18 cellular contexts compared by ENCODE assay signal in genomic region chr1:53459321-53460175, GRCh38. TPM values are rescaled to one million over a fixed set of nuclear protein-coding genes. Genes with fewer than 3 reads are reported as not detected.
A peak's percentile ranks its signal among the peaks of the same experiment; 100 is the strongest.
DNase-seq lines count a peak whose midpoint lies in the region; ATAC-seq, FAIRE-seq and TF ChIP-seq lines count a peak whose summit lies in the region.
"Had no signal": no experiment of that assay in that cellular context is flagged by ENCODE, and none has a peak within 500 bp of the region (broad histone marks: within the 10 kb centered on the region; RNA-seq: fewer than 3 reads in every experiment).

Gene DMRTB1 (plus strand): TSS chr1:53459399. CDS start chr1:53459454, 55 bp downstream.

- peak within 1 kb of the TSS; percentile 26 for H3K4me2 ChIP-seq in K562 (ENCODE audit: insufficient read depth, low read length)
- H3K4me2 ChIP-seq: A549 had no signal

- H3K27ac ChIP-seq in K562 (ENCODE audit: extremely low read depth, low read depth, low read length) = peak within 1 kb of the TSS; percentile 55; the same call in 1 of the 3 replicates
- H3K27ac ChIP-seq in naive thymus-derived CD4-positive, alpha-beta T cell (ENCODE audit: low read depth, low read length) = no peak within 1 kb of the TSS
- no peak within 1 kb of the TSS for H3K27ac ChIP-seq in aorta (ENCODE audit: low read depth in 1 of 2, low read length in 2 of 2)
- H3K27ac ChIP-seq: A549, C4-2B had no signal

- ATAC-seq in K562 (no peak), aorta (ENCODE audit: low FRiP score) (no peak)
- ATAC-seq in stimulated activated memory B cell treated with anti-CD40 and anti-IgM and Interleukin-4, amounts not matched to agents 10 μg/mL and 1 μg/mL and 100 μg/mL, for 72 hours = peak; percentile 34
- no peak for ATAC-seq in naive thymus-derived CD4-positive, alpha-beta T cell
- ATAC-seq: A549, HCT116 had no signal

- no peaks in the 10 kb centered on the region for H3K27me3 Mint-ChIP-seq in stimulated activated memory B cell treated with anti-CD40 and anti-IgM and Interleukin-4, amounts not matched to agents 10 μg/mL and 1 μg/mL and 100 μg/mL, for 72 hours
- H3K27me3 Mint-ChIP-seq in naive thymus-derived CD4-positive, alpha-beta T cell = peaks cover 0 to 14% (median 0%) of the 10 kb centered on the region in 5 donors

- in situ Hi-C loops in K562 (cut with MboI) = no loop called here

- POLR2A ChIA-PET in K562 (lab: Yijun Ruan, JAX) = interaction anchor here (0.8 kb wide), 1 partner anchor 29 kb away, joined by 4 read pairs; no protein-coding TSS in a partner anchor
- POLR2A ChIA-PET in naive thymus-derived CD4-positive, alpha-beta T cell (lab: Charles Lee) = no interaction called here

- H3K9me3 ChIP-seq in K562 (replicated peaks; ENCODE audit: control insufficient read depth, insufficient read depth, low read depth, low read length) (0 out of 2 replicates have a peak, but pooled peaks cover 2% of the 10 kb centered on the region), aorta (ENCODE audit: control insufficient read depth, low read length) (no peaks in the 10 kb centered on the region)
- no peaks in the 10 kb centered on the region for H3K9me3 ChIP-seq in naive thymus-derived CD4-positive, alpha-beta T cell (ENCODE audit: control insufficient read depth in 2 of 3, low read length in 3 of 3)
- H3K9me3 ChIP-seq: A549, BE2C had no signal

- H3K36me3 ChIP-seq in K562 (ENCODE audit: control insufficient read depth, insufficient read depth, low read length) (no peaks in the 10 kb centered on the region), aorta (ENCODE audit: control insufficient read depth in 1 of 2, insufficient read depth in 2 of 2, low read length in 1 of 2) (no peaks in the 10 kb centered on the region)
- H3K36me3 ChIP-seq in naive thymus-derived CD4-positive, alpha-beta T cell (ENCODE audit: control insufficient read depth in 2 of 3, insufficient read depth in 3 of 3, low read length in 3 of 3) = no peaks in the 10 kb centered on the region
- H3K36me3 ChIP-seq: BE2C had no signal

- no peaks in the 10 kb centered on the region for H3K36me3 Mint-ChIP-seq in stimulated activated memory B cell treated with anti-CD40 and anti-IgM and Interleukin-4, amounts not matched to agents 10 μg/mL and 1 μg/mL and 100 μg/mL, for 72 hours
- H3K36me3 Mint-ChIP-seq in naive thymus-derived CD4-positive, alpha-beta T cell = no peaks in the 10 kb centered on the region
- H3K36me3 Mint-ChIP-seq: CD4-positive, alpha-beta memory T cell had no signal

- H3K4me3 ChIP-seq in K562 (no peak within 1 kb of the TSS), aorta (ENCODE audit: low read length in 2 of 2) (no peak within 1 kb of the TSS)
- H3K4me3 ChIP-seq in naive thymus-derived CD4-positive, alpha-beta T cell (ENCODE audit: low read length) = no peak within 1 kb of the TSS
- H3K4me3 ChIP-seq: A549 had no signal

- peaks cover 0 to 20% of the 10 kb centered on the region in 2 experiments; a peak in 3 of 5 replicates for H3K4me1 ChIP-seq in K562 (replicated peaks in 1 of 2; ENCODE audit: control insufficient read depth in 2 of 2, insufficient read depth in 2 of 2, low read length in 2 of 2)
- H3K4me1 ChIP-seq in naive thymus-derived CD4-positive, alpha-beta T cell (ENCODE audit: control insufficient read depth in 2 of 2, insufficient read depth in 2 of 2, low read length in 2 of 2) = no peaks in the 10 kb centered on the region
- H3K4me1 ChIP-seq in aorta (ENCODE audit: control insufficient read depth in 1 of 2, insufficient read depth in 2 of 2, low read length in 2 of 2) = no peaks in the 10 kb centered on the region
- H3K4me1 ChIP-seq: A549, BE2C had no signal

- H3K9me1 ChIP-seq in K562 (ENCODE audit: control insufficient read depth, insufficient read depth, low read length) = no peaks in the 10 kb centered on the region

- no peak for FAIRE-seq in K562 (lab: Jason Lieb, UNC)
- FAIRE-seq: A549, G401.6, H54 had no signal

- TF ChIP-seq RAD21 in K562 (CRISPR knock-in tag; conservative IDR thresholded peaks at IDR 0.05 in 1 of 2, IDR thresholded peaks at IDR 0.05 in 1 of 2) = no peak

- TF ChIP-seq POLR2A in K562 (conservative IDR thresholded peaks at IDR 0.05) = no peak

- TF ChIP-seq EP300 in K562 (IDR thresholded peaks at IDR 0.05; ENCODE audit: low read length) = no peak

- H3K4me3 Mint-ChIP-seq in stimulated activated memory B cell treated with anti-CD40 and anti-IgM and Interleukin-4, amounts not matched to agents 10 μg/mL and 1 μg/mL and 100 μg/mL, for 72 hours = no peak within 1 kb of the TSS
- no peak within 1 kb of the TSS for H3K4me3 Mint-ChIP-seq in naive thymus-derived CD4-positive, alpha-beta T cell
- H3K4me3 Mint-ChIP-seq: CD4-positive, alpha-beta memory T cell had no signal

- H3K27me3 ChIP-seq in K562 (ENCODE audit: control insufficient read depth in 2 of 2, insufficient read depth in 2 of 2, low read length in 2 of 2) (peaks cover 20 to 45% of the 10 kb centered on the region in 2 experiments; a peak in 4 of 5 replicates), aorta (ENCODE audit: control insufficient read depth in 1 of 2, insufficient read depth in 2 of 2, low read length in 1 of 2) (no peaks in the 10 kb centered on the region)
- no peaks in the 10 kb centered on the region for H3K27me3 ChIP-seq in naive thymus-derived CD4-positive, alpha-beta T cell (ENCODE audit: control insufficient read depth in 2 of 2, insufficient read depth in 2 of 2, low read length in 2 of 2)
- H3K27me3 ChIP-seq: BE2C had no signal

- H3K9me3 Mint-ChIP-seq in stimulated activated memory B cell treated with anti-CD40 and anti-IgM and Interleukin-4, amounts not matched to agents 10 μg/mL and 1 μg/mL and 100 μg/mL, for 72 hours = no peaks in the 10 kb centered on the region
- H3K9me3 Mint-ChIP-seq in naive thymus-derived CD4-positive, alpha-beta T cell = no peaks in the 10 kb centered on the region
- H3K9me3 Mint-ChIP-seq: CD4-positive, alpha-beta memory T cell had no signal

- WGBS in K562 (ENCODE audit: insufficient coverage, low coverage, missing lambda C conversion rate) = 81% methylated on average over 50 of the region's 82 CpGs
- WGBS in aorta, 2 donors = 93 to 94% methylated on average over 66 to 82 of the region's 82 CpGs

- CTCF ChIA-PET in K562 (lab: Yijun Ruan, JAX; ENCODE audit: low intra/inter-chr PET ratio) = interaction anchor here (0.6 kb wide), 1 partner anchor 21 kb away, joined by 3 read pairs; no protein-coding TSS in a partner anchor
- CTCF ChIA-PET in naive thymus-derived CD4-positive, alpha-beta T cell (lab: Charles Lee) = no interaction called here

- BruUV-seq in K562 (replicated peaks; lab: Mats Ljungman, UMichigan) = no TSS peak

- peak within 1 kb of the TSS; percentile 92 for H2AFZ ChIP-seq in K562 (ENCODE audit: low read depth, low read length)

- no peaks in the 10 kb centered on the region for H3K79me2 ChIP-seq in K562 (ENCODE audit: control insufficient read depth, insufficient read depth, low read length)

- DNase-seq in K562 (ENCODE audit: extremely low read depth in 1 of 4, low spot score in 3 of 4) (no peak), ecto neural progenitor cell (ENCODE audit: low spot score) (peak; percentile 36), mesenteric fat pad (ENCODE audit: low spot score) (peak; percentile 74), aorta (no peak), NCI-H2029 (lab: John Stamatoyannopoulos, UW) (no peak)
- no peak for DNase-seq in naive thymus-derived CD4-positive, alpha-beta T cell
- DNase-seq: BE2C; CD4-positive, alpha-beta memory T cell; DMS153; DMS79 treated with DMSO at 0.1 percent for 48 hours; EL had no signal

- no peaks in the 10 kb centered on the region for H3K4me1 Mint-ChIP-seq in stimulated activated memory B cell treated with anti-CD40 and anti-IgM and Interleukin-4, amounts not matched to agents 10 μg/mL and 1 μg/mL and 100 μg/mL, for 72 hours
- no peaks in the 10 kb centered on the region for H3K4me1 Mint-ChIP-seq in naive thymus-derived CD4-positive, alpha-beta T cell
- H3K4me1 Mint-ChIP-seq: CD4-positive, alpha-beta memory T cell had no signal

- no peak for TF ChIP-seq CTCF in K562 (IDR thresholded peaks at IDR 0.05 in 2 of 3, conservative IDR thresholded peaks at IDR 0.05 in 1 of 3; ENCODE audit: insufficient read depth in 2 of 3, low read depth in 1 of 3, low read length in 3 of 3)

- H3K27ac Mint-ChIP-seq in stimulated activated memory B cell treated with anti-CD40 and anti-IgM and Interleukin-4, amounts not matched to agents 10 μg/mL and 1 μg/mL and 100 μg/mL, for 72 hours = no peak within 1 kb of the TSS
- no peak within 1 kb of the TSS for H3K27ac Mint-ChIP-seq in naive thymus-derived CD4-positive, alpha-beta T cell

- no peaks in the 10 kb centered on the region for H4K20me1 ChIP-seq in K562 (replicated peaks; ENCODE audit: control insufficient read depth, insufficient read depth, low read length)

- intact Hi-C loops in K562 (cut with micrococcal nuclease) = no loop called here
- intact Hi-C loops in naive thymus-derived CD4-positive, alpha-beta T cell (cut with micrococcal nuclease) = no loop called here
- intact Hi-C loops in aorta (cut with DNase I) = no loop called here

- no peak within 1 kb of the TSS for H3K9ac ChIP-seq in K562 (ENCODE audit: insufficient read depth in 1 of 2, low read depth in 2 of 2, low read length in 2 of 2)

RNA-seq across cellular contexts. Expression of gene DMRTB1, which starts in this region (rescaled TPM):
- not detected in 2 replicates for total RNA-seq in K562 (2011; cell fraction: chromatin; rRNA removed; ENCODE audit: low replicate concordance)
- not detected in 2 replicates for total RNA-seq in K562 (2011; cell fraction: nucleolus; rRNA removed)
- not detected in 2 replicates for total RNA-seq in K562 (2011; cell fraction: nucleoplasm; rRNA removed)
- 0.20 and 0.27 TPM in 2 replicates for total RNA-seq in K562 (2014; rRNA removed)
- 0.13 TPM in 1 of 2 replicates, not detected in the other for total RNA-seq in K562 (2014; rRNA removed; fragmentation: Illumina TruSeq; extraction: Trizol)
- total RNA-seq in K562 (2015; rRNA removed; fragmentation: Illumina TruSeq; extraction: Trizol) = 0.11 TPM in 1 of 2 replicates, not detected in the other
- total RNA-seq in K562 (2021) = 0.11 and 0.35 TPM in 2 replicates
- polyA plus RNA-seq in K562 (2011; rRNA removed) = not detected in 2 replicates
- 0.07 TPM in 1 of 2 replicates, not detected in the other for polyA plus RNA-seq in K562 (2011; cell fraction: cytosol; rRNA removed)
- polyA plus RNA-seq in K562 (2011; cell fraction: nucleus; rRNA removed) = not detected in 2 replicates
- 0.10 and 0.28 TPM in 2 replicates for polyA plus RNA-seq in K562 (2012)
- polyA plus RNA-seq in K562 (2014; fragmentation: Illumina TruSeq; extraction: Trizol) = 0.12 and 0.16 TPM in 2 replicates
- under 1 TPM; 0.06 TPM for polyA plus RNA-seq in K562 (2014; fragmentation: Nextera tagmentation; extraction: Ambion mirVana)
- 0.09 and 0.27 TPM in 2 replicates for polyA plus RNA-seq in K562 (2014; rRNA removed)
- not detected in 2 replicates for polyA minus RNA-seq in K562 (2011; rRNA and poly(A)+ RNA removed)
- not detected in 2 replicates for polyA minus RNA-seq in K562 (2011; cell fraction: cytosol; rRNA and poly(A)+ RNA removed)
- not detected in 2 replicates for polyA minus RNA-seq in K562 (2011; cell fraction: nucleus; rRNA and poly(A)+ RNA removed)
- total RNA-seq in mesenteric fat pad = not detected
- total RNA-seq in naive thymus-derived CD4-positive, alpha-beta T cell = not detected
- not detected for polyA plus RNA-seq in naive thymus-derived CD4-positive, alpha-beta T cell
- not detected for total RNA-seq in aorta
- not detected for polyA plus RNA-seq in aorta
- total RNA-seq: CD4-positive, alpha-beta memory T cell had no signal
- polyA plus RNA-seq: A549; AG04450; CD4-positive, alpha-beta memory T cell had no signal

Comparison
In these comparisons a context has a peak if more than half of its experiments do, and no peak if none do; other contexts are left out.
1. Peak in DNase-seq in mesenteric fat pad; RNA of the gene not detected or under 1 TPM.